In genomic region chr17:62482553-62482952, GRCh38 we compare ENCODE assay signal across 8 cellular contexts. TPM values are rescaled to one million over a fixed set of nuclear protein-coding genes. Genes with fewer than 3 reads are reported as not detected.
DNase-seq lines count a peak whose midpoint lies in the region; ATAC-seq and TF ChIP-seq lines count a peak whose summit lies in the region.
"Not testable (repeated sequence)": the region's sequence is repeated elsewhere in the genome, so short reads cannot be mapped to it uniquely, and the experiment has no call there.

No MANE protein-coding gene starts in this region.

- ATAC-seq in CD4-positive, CD25-positive, alpha-beta regulatory T cell (ENCODE audit: low read depth in 2 of 2); activated CD8-positive, alpha-beta T cell treated with anti-CD3 and anti-CD28 coated beads for 36 hours; activated T-helper 17 cell treated with anti-CD3 and anti-CD28 coated beads, Interleukin-2, amount 50 U/mL, for 72 hours (replicated peaks); left lobe of liver; upper lobe of right lung: not testable (repeated sequence)

- not testable (repeated sequence) for H3K4me3 ChIP-seq in CD4-positive, CD25-positive, alpha-beta regulatory T cell (ENCODE audit: low read depth, low read length); upper lobe of right lung
- H3K4me3 ChIP-seq in Loucy (ENCODE audit: low read length, poor library complexity, severe bottlenecking): peak overlapping the region; percentile 51

- not testable (repeated sequence) for TF ChIP-seq CTCF in Loucy (conservative IDR thresholded peaks at IDR 0.05; ENCODE audit: low read length); activated CD8-positive, alpha-beta T cell treated with anti-CD3 and anti-CD28 coated beads for 36 hours (IDR thresholded peaks at IDR 0.05); osteocyte (IDR thresholded peaks at IDR 0.05); upper lobe of right lung (IDR thresholded peaks at IDR 0.05)

- not testable (repeated sequence) for H3K27me3 ChIP-seq in CD4-positive, CD25-positive, alpha-beta regulatory T cell (ENCODE audit: control insufficient read depth, insufficient read depth, low read length); Loucy (ENCODE audit: insufficient read depth, low read length, poor library complexity, severe bottlenecking); upper lobe of right lung

- H3K27ac Mint-ChIP-seq in CD4-positive, CD25-positive, alpha-beta regulatory T cell: peak overlapping the region in 2 of 3 donors; percentile 5 to 47
- H3K27ac Mint-ChIP-seq in activated CD8-positive, alpha-beta T cell treated with anti-CD3 and anti-CD28 coated beads for 36 hours: peak overlapping the region; percentile 47
- H3K27ac Mint-ChIP-seq in activated T-helper 17 cell treated with anti-CD3 and anti-CD28 coated beads, Interleukin-2, amount 50 U/mL, for 72 hours: peak overlapping the region; percentile 13
- H3K27ac Mint-ChIP-seq in osteocyte (ENCODE audit: unreplicated experiment): not testable (repeated sequence)

- not testable (repeated sequence) for H3K9me3 Mint-ChIP-seq in CD4-positive, CD25-positive, alpha-beta regulatory T cell; activated CD8-positive, alpha-beta T cell treated with anti-CD3 and anti-CD28 coated beads for 36 hours; activated T-helper 17 cell treated with anti-CD3 and anti-CD28 coated beads, Interleukin-2, amount 50 U/mL, for 72 hours; osteocyte (ENCODE audit: unreplicated experiment)

- H3K9me2 ChIP-seq in Loucy (replicated peaks; ENCODE audit: low read depth, low read length): not testable (repeated sequence)

- H3K9me3 ChIP-seq in CD4-positive, CD25-positive, alpha-beta regulatory T cell (ENCODE audit: control insufficient read depth in 2 of 2, low read length in 2 of 2); Loucy (ENCODE audit: insufficient read depth, low read depth, low read length); upper lobe of right lung: not testable (repeated sequence)

- H3K9ac ChIP-seq in Loucy (ENCODE audit: low read depth, low read length, poor library complexity, severe bottlenecking): peak overlapping the region; percentile 39

- peaks cover 48% of the 10 kb centered on the region for H4K20me1 ChIP-seq in Loucy (ENCODE audit: insufficient read depth, low read length, poor library complexity, severe bottlenecking)

- H3K27me3 Mint-ChIP-seq in CD4-positive, CD25-positive, alpha-beta regulatory T cell; activated CD8-positive, alpha-beta T cell treated with anti-CD3 and anti-CD28 coated beads for 36 hours; activated T-helper 17 cell treated with anti-CD3 and anti-CD28 coated beads, Interleukin-2, amount 50 U/mL, for 72 hours; osteocyte (ENCODE audit: unreplicated experiment): not testable (repeated sequence)

- H3K4me1 ChIP-seq in CD4-positive, CD25-positive, alpha-beta regulatory T cell (ENCODE audit: control insufficient read depth, insufficient read depth, low read length, poor library complexity, severe bottlenecking): not testable (repeated sequence)
- peaks cover 13% of the 10 kb centered on the region for H3K4me1 ChIP-seq in Loucy (ENCODE audit: insufficient read depth, low read length, poor library complexity, severe bottlenecking)
- peaks cover 19% of the 10 kb centered on the region for H3K4me1 ChIP-seq in upper lobe of right lung

- H3K36me3 Mint-ChIP-seq in CD4-positive, CD25-positive, alpha-beta regulatory T cell: not testable (repeated sequence)
- peaks cover 13% of the 10 kb centered on the region for H3K36me3 Mint-ChIP-seq in activated CD8-positive, alpha-beta T cell treated with anti-CD3 and anti-CD28 coated beads for 36 hours (ENCODE audit: low read depth)
- H3K36me3 Mint-ChIP-seq in activated T-helper 17 cell treated with anti-CD3 and anti-CD28 coated beads, Interleukin-2, amount 50 U/mL, for 72 hours (ENCODE audit: low read depth): peaks cover 77% of the 10 kb centered on the region
- peaks cover 10% of the 10 kb centered on the region for H3K36me3 Mint-ChIP-seq in osteocyte (ENCODE audit: unreplicated experiment)

- H3K4me3 Mint-ChIP-seq in CD4-positive, CD25-positive, alpha-beta regulatory T cell: peak overlapping the region in 2 of 4 donors; percentile 41 to 72
- not testable (repeated sequence) for H3K4me3 Mint-ChIP-seq in activated CD8-positive, alpha-beta T cell treated with anti-CD3 and anti-CD28 coated beads for 36 hours; activated T-helper 17 cell treated with anti-CD3 and anti-CD28 coated beads, Interleukin-2, amount 50 U/mL, for 72 hours; osteocyte (ENCODE audit: unreplicated experiment)

- peak overlapping the region; percentile 88 for H3K4me2 ChIP-seq in Loucy (ENCODE audit: low read depth, low read length, poor library complexity, severe bottlenecking)

- not testable (repeated sequence) for H3F3A ChIP-seq in Loucy (ENCODE audit: low read depth)

- POLR2A ChIA-PET in activated CD8-positive, alpha-beta T cell treated with anti-CD3 and anti-CD28 coated beads for 36 hours (lab: Charles Lee): not testable (repeated sequence)

- not testable (repeated sequence) for H2AFZ ChIP-seq in Loucy (ENCODE audit: low read length)

- peaks cover 82% of the 10 kb centered on the region for H3K79me2 ChIP-seq in Loucy (ENCODE audit: insufficient read depth, low read length)

- H3K27ac ChIP-seq in CD4-positive, CD25-positive, alpha-beta regulatory T cell (ENCODE audit: insufficient read depth, low read length, poor library complexity, severe bottlenecking); upper lobe of right lung: not testable (repeated sequence)

- intact Hi-C loops in activated CD8-positive, alpha-beta T cell treated with anti-CD3 and anti-CD28 coated beads for 36 hours (cut with micrococcal nuclease); upper lobe of right lung (cut with DNase I): not testable (repeated sequence)

- H3K4me1 Mint-ChIP-seq in CD4-positive, CD25-positive, alpha-beta regulatory T cell: peaks cover 28 to 74% (median 47%) of the 10 kb centered on the region in 4 donors
- H3K4me1 Mint-ChIP-seq in activated CD8-positive, alpha-beta T cell treated with anti-CD3 and anti-CD28 coated beads for 36 hours (ENCODE audit: low read depth): peaks cover 29% of the 10 kb centered on the region
- not testable (repeated sequence) for H3K4me1 Mint-ChIP-seq in activated T-helper 17 cell treated with anti-CD3 and anti-CD28 coated beads, Interleukin-2, amount 50 U/mL, for 72 hours
- H3K4me1 Mint-ChIP-seq in osteocyte (ENCODE audit: unreplicated experiment): peaks cover 30% of the 10 kb centered on the region

- CTCF ChIA-PET in activated CD8-positive, alpha-beta T cell treated with anti-CD3 and anti-CD28 coated beads for 36 hours (lab: Charles Lee): not testable (repeated sequence)

- H3K36me3 ChIP-seq in CD4-positive, CD25-positive, alpha-beta regulatory T cell (ENCODE audit: control insufficient read depth, insufficient read depth, low read length); Loucy (ENCODE audit: insufficient read depth, low read length): not testable (repeated sequence)
- H3K36me3 ChIP-seq in upper lobe of right lung: peaks cover 23% of the 10 kb centered on the region

- not testable (repeated sequence) for DNase-seq in CD4-positive, CD25-positive, alpha-beta regulatory T cell; activated CD8-positive, alpha-beta T cell treated with anti-CD3 and anti-CD28 coated beads for 36 hours
- peak; percentile 8 for DNase-seq in ecto neural progenitor cell (ENCODE audit: low spot score)
- DNase-seq in left lobe of liver (ENCODE audit: low spot score): peak; percentile 15
- DNase-seq in osteocyte (ENCODE audit: extremely low spot score, unreplicated experiment): peak; percentile 13
- DNase-seq in upper lobe of right lung: peak; percentile 15

RNA-seq across cellular contexts. Expression of gene TLK2, which starts 3.9 kb away (rescaled TPM):
- 89.5 TPM for total RNA-seq in CD4-positive, CD25-positive, alpha-beta regulatory T cell
- 10 to 100 TPM in 2 of 4 donors, 1 to 10 TPM in 2; 6.9 to 13.4 (median 10.2) TPM for polyA plus RNA-seq in CD4-positive, CD25-positive, alpha-beta regulatory T cell
- 10 to 100 TPM; 24.8 to 26.8 TPM for total RNA-seq in activated CD8-positive, alpha-beta T cell treated with anti-CD3 and anti-CD28 coated beads for 36 hours
- total RNA-seq in activated T-helper 17 cell treated with anti-CD3 and anti-CD28 coated beads, Interleukin-2, amount 50 U/mL, for 72 hours: 10 to 100 TPM; 42.5 to 43.9 TPM
- 11.4 TPM for total RNA-seq in left lobe of liver
- total RNA-seq in osteocyte: 47.0 and 51.9 TPM in 2 replicates
- total RNA-seq in upper lobe of right lung: 38.4 TPM

RNA-seq across cellular contexts. Expression of gene METTL2A, which starts 58.9 kb away (rescaled TPM):
- 10.4 TPM for total RNA-seq in CD4-positive, CD25-positive, alpha-beta regulatory T cell
- polyA plus RNA-seq in CD4-positive, CD25-positive, alpha-beta regulatory T cell: 10 to 100 TPM; 10.6 to 12.9 (median 12.4) TPM
- 10 to 100 TPM; 29.7 to 29.8 TPM for total RNA-seq in activated CD8-positive, alpha-beta T cell treated with anti-CD3 and anti-CD28 coated beads for 36 hours
- 10 to 100 TPM; 21.2 to 30.3 TPM for total RNA-seq in activated T-helper 17 cell treated with anti-CD3 and anti-CD28 coated beads, Interleukin-2, amount 50 U/mL, for 72 hours
- 7.8 TPM for total RNA-seq in left lobe of liver
- total RNA-seq in osteocyte: 22.0 and 24.3 TPM in 2 replicates
- total RNA-seq in upper lobe of right lung: 17.6 TPM
